13 cellular contexts compared by ENCODE assay signal in genomic region chr3:114496021-114496434, GRCh38.
DNase-seq lines count a peak whose midpoint lies in the region; ATAC-seq and TF ChIP-seq lines count a peak whose summit lies in the region.
"Had no signal": no experiment of that assay in that cellular context is flagged by ENCODE, and none has a peak within 500 bp of the region (broad histone marks: within the 10 kb centered on the region; RNA-seq: fewer than 3 reads in every experiment).

No MANE protein-coding gene starts in this region.

- H3K27me3 ChIP-seq in brain microvascular endothelial cell (replicated peaks) (no peaks in the 10 kb centered on the region), left ventricle myocardium inferior (ENCODE audit: low read depth) (no peaks in the 10 kb centered on the region), suprapubic skin (no peaks in the 10 kb centered on the region)
- H3K27me3 ChIP-seq: colonic mucosa, pancreas had no signal

- H3K4me3 ChIP-seq in brain microvascular endothelial cell (ENCODE audit: low read depth, low read length) (no peak overlapping the region), left ventricle myocardium inferior (no peak overlapping the region), suprapubic skin (no peak overlapping the region)
- H3K4me3 ChIP-seq: colonic mucosa, pancreas, SK-N-MC had no signal

- ATAC-seq in GM18867 (IDR thresholded peaks at IDR 0.05; ENCODE audit: unreplicated experiment) = no peak

- CTCF ChIA-PET in activated naive CD4-positive, alpha-beta T cell treated with anti-CD3 and anti-CD28 coated beads for 36 hours (lab: Charles Lee) = no interaction called here

- H3K4me3 Mint-ChIP-seq in HFFc6 = peak overlapping the region; percentile 40
- H3K4me3 Mint-ChIP-seq in activated naive CD4-positive, alpha-beta T cell treated with anti-CD3 and anti-CD28 coated beads for 36 hours = no peak overlapping the region

- H3K36me3 Mint-ChIP-seq in HFFc6 (ENCODE audit: low read depth) = no peaks in the 10 kb centered on the region
- H3K36me3 Mint-ChIP-seq in activated naive CD4-positive, alpha-beta T cell treated with anti-CD3 and anti-CD28 coated beads for 36 hours (ENCODE audit: low read depth) = peaks cover 1% of the 10 kb centered on the region

- H3K36me3 ChIP-seq in brain microvascular endothelial cell (replicated peaks) (no peaks in the 10 kb centered on the region), left ventricle myocardium inferior (no peaks in the 10 kb centered on the region), suprapubic skin (no peaks in the 10 kb centered on the region)
- H3K36me3 ChIP-seq: colonic mucosa, pancreas had no signal

- no peaks in the 10 kb centered on the region for H3K9me3 Mint-ChIP-seq in HFFc6
- no peaks in the 10 kb centered on the region for H3K9me3 Mint-ChIP-seq in activated naive CD4-positive, alpha-beta T cell treated with anti-CD3 and anti-CD28 coated beads for 36 hours

- no peaks in the 10 kb centered on the region for H3K27me3 Mint-ChIP-seq in HFFc6 (ENCODE audit: insufficient read depth)
- peaks cover 2% of the 10 kb centered on the region for H3K27me3 Mint-ChIP-seq in activated naive CD4-positive, alpha-beta T cell treated with anti-CD3 and anti-CD28 coated beads for 36 hours (ENCODE audit: low read depth)

- in situ Hi-C loops in brain microvascular endothelial cell (cut with HindIII; ENCODE audit: low pct_ligation_motif_present, low sequenced_read_pairs) = no loop called here

- peak overlapping the region; percentile 27 for H3K27ac ChIP-seq in brain microvascular endothelial cell
- peak overlapping the region; percentile 73 for H3K27ac ChIP-seq in left ventricle myocardium inferior (replicated peaks)
- peak overlapping the region; percentile 36 for H3K27ac ChIP-seq in suprapubic skin
- H3K27ac ChIP-seq: colonic mucosa, pancreas, SK-N-MC had no signal

- intact Hi-C loops in left ventricle myocardium inferior (cut with micrococcal nuclease) = no loop called here
- intact Hi-C loops in activated naive CD4-positive, alpha-beta T cell treated with anti-CD3 and anti-CD28 coated beads for 36 hours (cut with micrococcal nuclease) = loop anchor here (5.0 kb wide), 1 partner anchor 754 kb away; no protein-coding TSS in a partner anchor

- no peaks in the 10 kb centered on the region for H3K9me3 ChIP-seq in left ventricle myocardium inferior (replicated peaks)
- no peaks in the 10 kb centered on the region for H3K9me3 ChIP-seq in suprapubic skin
- H3K9me3 ChIP-seq: colonic mucosa, pancreas had no signal

- H3K4me1 Mint-ChIP-seq in HFFc6 (ENCODE audit: low read depth) = peaks cover 62% of the 10 kb centered on the region
- H3K4me1 Mint-ChIP-seq in activated naive CD4-positive, alpha-beta T cell treated with anti-CD3 and anti-CD28 coated beads for 36 hours (ENCODE audit: low read depth) = peaks cover 24% of the 10 kb centered on the region

- no peak for TF ChIP-seq EP300 in suprapubic skin (IDR thresholded peaks at IDR 0.05)

- 67% methylated on average over 1 of the region's 1 CpG for WGBS in suprapubic skin

- H3K4me1 ChIP-seq in left ventricle myocardium inferior (peaks cover 82% of the 10 kb centered on the region), suprapubic skin (peaks cover 5% of the 10 kb centered on the region)
- H3K4me1 ChIP-seq: colonic mucosa, pancreas had no signal

- peak overlapping the region; percentile 68 for H3K27ac Mint-ChIP-seq in HFFc6
- no peak overlapping the region for H3K27ac Mint-ChIP-seq in activated naive CD4-positive, alpha-beta T cell treated with anti-CD3 and anti-CD28 coated beads for 36 hours

- TF ChIP-seq POLR2A in suprapubic skin (IDR thresholded peaks at IDR 0.05) = no peak

- no peak for TF ChIP-seq CTCF in HFFc6 (IDR thresholded peaks at IDR 0.05)
- TF ChIP-seq CTCF in brain microvascular endothelial cell (IDR thresholded peaks at IDR 0.05; ENCODE audit: low read depth, low read length, missing control alignments) = no peak
- no peak for TF ChIP-seq CTCF in left ventricle myocardium inferior (IDR thresholded peaks at IDR 0.05; ENCODE audit: borderline replicate concordance)
- no peak for TF ChIP-seq CTCF in suprapubic skin (IDR thresholded peaks at IDR 0.05)

- DNase-seq in HFFc6 (peak; percentile 85), brain microvascular endothelial cell (peak; percentile 73), left ventricle myocardium inferior (peak; percentile 60), suprapubic skin (ENCODE audit: low spot score in 2 of 2) (no peak), NCI-H1694 (lab: John Stamatoyannopoulos, UW) (no peak)
- no peak for DNase-seq in activated naive CD4-positive, alpha-beta T cell treated with anti-CD3 and anti-CD28 coated beads for 36 hours
- no peak for DNase-seq in activated CD8-positive, alpha-beta memory T cell treated with anti-CD3 and anti-CD28 coated beads, Interleukin-2, amount 50 U/mL, for 48 hours
- DNase-seq: colonic mucosa, DMS53, NCI-H524, pancreas had no signal

Comparison
In these comparisons a context has a peak if more than half of its experiments do, and no peak if none do; other contexts are left out.
1. DNase-seq: peak in HFFc6 (single experiment), brain microvascular endothelial cell (single experiment) and left ventricle myocardium inferior (single experiment); none in suprapubic skin (0 of 2), activated naive CD4-positive, alpha-beta T cell treated with anti-CD3 and anti-CD28 coated beads for 36 hours (single experiment), NCI-H1694 (single experiment) and activated CD8-positive, alpha-beta memory T cell treated with anti-CD3 and anti-CD28 coated beads, Interleukin-2, amount 50 U/mL, for 48 hours (single experiment).
2. Peak in every context shown above with its lines, with median percentiles within 50 percentile points of each other: H3K27ac ChIP-seq.